2 cellular contexts compared by ENCODE assay signal in genomic region chr1:216051071-216051470, GRCh38.
TF ChIP-seq lines count a peak whose summit lies in the region.

No MANE protein-coding gene starts in this region.

TF ChIP-seq in WTC11, 78 proteins besides CTCF, POLR2A, EP300 and RAD21:
- no peak for TF ChIP-seq ZNF121 (CRISPR knock-in tag; IDR thresholded peaks at IDR 0.05)
- no peak for TF ChIP-seq ATF2 (CRISPR knock-in tag; IDR thresholded peaks at IDR 0.05; ENCODE audit: borderline replicate concordance, low read depth)

TF ChIP-seq in H1, 55 proteins besides CTCF, POLR2A, EP300 and RAD21:
- TF ChIP-seq KDM1A (IDR thresholded peaks at IDR 0.05; ENCODE audit: borderline replicate concordance, low read length) (no peak), SAP30 (IDR thresholded peaks at IDR 0.05; ENCODE audit: insufficient read depth, insufficient replicate concordance, low read length) (no peak), SP4 (IDR thresholded peaks at IDR 0.05; ENCODE audit: low read length) (no peak), TBP (IDR thresholded peaks at IDR 0.05; ENCODE audit: low read depth, low read length) (no peak), SIX5 (IDR thresholded peaks at IDR 0.05; ENCODE audit: low read depth, low read length) (no peak), POU5F1 (IDR thresholded peaks at IDR 0.05; ENCODE audit: low read depth, low read length) (no peak), EZH2 (IDR thresholded peaks at IDR 0.05; ENCODE audit: low read depth, low read length, severe bottlenecking) (no peak)
